ENCODE assay signal across 1 cellular context in the genomic region with DNA sequence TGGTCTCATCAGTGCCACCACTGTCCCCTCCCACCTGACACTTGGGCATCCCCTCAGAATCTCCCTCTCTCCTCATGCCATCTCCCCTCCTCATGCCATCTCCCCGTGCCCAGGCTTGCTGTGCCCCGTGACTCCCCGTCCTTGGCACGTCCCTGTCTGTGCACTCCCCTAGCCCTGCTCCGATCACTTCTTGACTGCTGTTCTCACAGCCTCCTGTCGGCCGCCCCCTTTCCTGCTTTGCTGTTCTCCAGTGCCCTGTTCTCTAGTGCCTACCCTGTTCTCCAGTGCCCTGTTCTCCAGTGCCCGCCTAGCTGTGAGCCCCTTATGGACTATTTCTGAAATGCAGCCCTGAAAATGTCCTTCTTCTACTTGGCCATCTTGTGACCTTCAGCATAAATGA.
TF ChIP-seq lines count a peak whose summit lies in the region.

No MANE protein-coding gene starts in this region.

TF ChIP-seq in WTC11, 78 proteins besides CTCF, POLR2A, EP300 and RAD21 (continued from another document):
- TF ChIP-seq KAT7 (CRISPR knock-in tag; IDR thresholded peaks at IDR 0.05; ENCODE audit: borderline replicate concordance) (no peak), ZNF281 (CRISPR knock-in tag; IDR thresholded peaks at IDR 0.05) (no peak), ETV6 (CRISPR knock-in tag; IDR thresholded peaks at IDR 0.05) (no peak), ZNF263 (CRISPR knock-in tag; IDR thresholded peaks at IDR 0.05; ENCODE audit: low read depth) (no peak), CBFB (CRISPR knock-in tag; IDR thresholded peaks at IDR 0.05; ENCODE audit: low read depth) (no peak), ZNF138 (CRISPR knock-in tag; conservative IDR thresholded peaks at IDR 0.05) (no peak), NR2C2 (CRISPR knock-in tag; IDR thresholded peaks at IDR 0.05) (no peak)
- TF ChIP-seq, protein P1, sequence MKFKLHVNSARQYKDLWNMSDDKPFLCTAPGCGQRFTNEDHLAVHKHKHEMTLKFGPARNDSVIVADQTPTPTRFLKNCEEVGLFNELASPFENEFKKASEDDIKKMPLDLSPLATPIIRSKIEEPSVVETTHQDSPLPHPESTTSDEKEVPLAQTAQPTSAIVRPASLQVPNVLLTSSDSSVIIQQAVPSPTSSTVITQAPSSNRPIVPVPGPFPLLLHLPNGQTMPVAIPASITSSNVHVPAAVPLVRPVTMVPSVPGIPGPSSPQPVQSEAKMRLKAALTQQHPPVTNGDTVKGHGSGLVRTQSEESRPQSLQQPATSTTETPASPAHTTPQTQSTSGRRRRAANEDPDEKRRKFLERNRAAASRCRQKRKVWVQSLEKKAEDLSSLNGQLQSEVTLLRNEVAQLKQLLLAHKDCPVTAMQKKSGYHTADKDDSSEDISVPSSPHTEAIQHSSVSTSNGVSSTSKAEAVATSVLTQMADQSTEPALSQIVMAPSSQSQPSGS (CRISPR knock-in tag; IDR thresholded peaks at IDR 0.05; ENCODE audit: borderline replicate concordance, low read depth): no peak
- TF ChIP-seq, protein P2, sequence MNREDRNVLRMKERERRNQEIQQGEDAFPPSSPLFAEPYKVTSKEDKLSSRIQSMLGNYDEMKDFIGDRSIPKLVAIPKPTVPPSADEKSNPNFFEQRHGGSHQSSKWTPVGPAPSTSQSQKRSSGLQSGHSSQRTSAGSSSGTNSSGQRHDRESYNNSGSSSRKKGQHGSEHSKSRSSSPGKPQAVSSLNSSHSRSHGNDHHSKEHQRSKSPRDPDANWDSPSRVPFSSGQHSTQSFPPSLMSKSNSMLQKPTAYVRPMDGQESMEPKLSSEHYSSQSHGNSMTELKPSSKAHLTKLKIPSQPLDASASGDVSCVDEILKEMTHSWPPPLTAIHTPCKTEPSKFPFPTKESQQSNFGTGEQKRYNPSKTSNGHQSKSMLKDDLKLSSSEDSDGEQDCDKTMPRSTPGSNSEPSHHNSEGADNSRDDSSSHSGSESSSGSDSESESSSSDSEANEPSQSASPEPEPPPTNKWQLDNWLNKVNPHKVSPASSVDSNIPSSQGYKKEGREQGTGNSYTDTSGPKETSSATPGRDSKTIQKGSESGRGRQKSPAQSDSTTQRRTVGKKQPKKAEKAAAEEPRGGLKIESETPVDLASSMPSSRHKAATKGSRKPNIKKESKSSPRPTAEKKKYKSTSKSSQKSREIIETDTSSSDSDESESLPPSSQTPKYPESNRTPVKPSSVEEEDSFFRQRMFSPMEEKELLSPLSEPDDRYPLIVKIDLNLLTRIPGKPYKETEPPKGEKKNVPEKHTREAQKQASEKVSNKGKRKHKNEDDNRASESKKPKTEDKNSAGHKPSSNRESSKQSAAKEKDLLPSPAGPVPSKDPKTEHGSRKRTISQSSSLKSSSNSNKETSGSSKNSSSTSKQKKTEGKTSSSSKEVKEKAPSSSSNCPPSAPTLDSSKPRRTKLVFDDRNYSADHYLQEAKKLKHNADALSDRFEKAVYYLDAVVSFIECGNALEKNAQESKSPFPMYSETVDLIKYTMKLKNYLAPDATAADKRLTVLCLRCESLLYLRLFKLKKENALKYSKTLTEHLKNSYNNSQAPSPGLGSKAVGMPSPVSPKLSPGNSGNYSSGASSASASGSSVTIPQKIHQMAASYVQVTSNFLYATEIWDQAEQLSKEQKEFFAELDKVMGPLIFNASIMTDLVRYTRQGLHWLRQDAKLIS (CRISPR knock-in tag; IDR thresholded peaks at IDR 0.05; ENCODE audit: borderline replicate concordance): no peak
- TF ChIP-seq, protein P3, sequence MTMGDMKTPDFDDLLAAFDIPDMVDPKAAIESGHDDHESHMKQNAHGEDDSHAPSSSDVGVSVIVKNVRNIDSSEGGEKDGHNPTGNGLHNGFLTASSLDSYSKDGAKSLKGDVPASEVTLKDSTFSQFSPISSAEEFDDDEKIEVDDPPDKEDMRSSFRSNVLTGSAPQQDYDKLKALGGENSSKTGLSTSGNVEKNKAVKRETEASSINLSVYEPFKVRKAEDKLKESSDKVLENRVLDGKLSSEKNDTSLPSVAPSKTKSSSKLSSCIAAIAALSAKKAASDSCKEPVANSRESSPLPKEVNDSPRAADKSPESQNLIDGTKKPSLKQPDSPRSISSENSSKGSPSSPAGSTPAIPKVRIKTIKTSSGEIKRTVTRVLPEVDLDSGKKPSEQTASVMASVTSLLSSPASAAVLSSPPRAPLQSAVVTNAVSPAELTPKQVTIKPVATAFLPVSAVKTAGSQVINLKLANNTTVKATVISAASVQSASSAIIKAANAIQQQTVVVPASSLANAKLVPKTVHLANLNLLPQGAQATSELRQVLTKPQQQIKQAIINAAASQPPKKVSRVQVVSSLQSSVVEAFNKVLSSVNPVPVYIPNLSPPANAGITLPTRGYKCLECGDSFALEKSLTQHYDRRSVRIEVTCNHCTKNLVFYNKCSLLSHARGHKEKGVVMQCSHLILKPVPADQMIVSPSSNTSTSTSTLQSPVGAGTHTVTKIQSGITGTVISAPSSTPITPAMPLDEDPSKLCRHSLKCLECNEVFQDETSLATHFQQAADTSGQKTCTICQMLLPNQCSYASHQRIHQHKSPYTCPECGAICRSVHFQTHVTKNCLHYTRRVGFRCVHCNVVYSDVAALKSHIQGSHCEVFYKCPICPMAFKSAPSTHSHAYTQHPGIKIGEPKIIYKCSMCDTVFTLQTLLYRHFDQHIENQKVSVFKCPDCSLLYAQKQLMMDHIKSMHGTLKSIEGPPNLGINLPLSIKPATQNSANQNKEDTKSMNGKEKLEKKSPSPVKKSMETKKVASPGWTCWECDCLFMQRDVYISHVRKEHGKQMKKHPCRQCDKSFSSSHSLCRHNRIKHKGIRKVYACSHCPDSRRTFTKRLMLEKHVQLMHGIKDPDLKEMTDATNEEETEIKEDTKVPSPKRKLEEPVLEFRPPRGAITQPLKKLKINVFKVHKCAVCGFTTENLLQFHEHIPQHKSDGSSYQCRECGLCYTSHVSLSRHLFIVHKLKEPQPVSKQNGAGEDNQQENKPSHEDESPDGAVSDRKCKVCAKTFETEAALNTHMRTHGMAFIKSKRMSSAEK (CRISPR knock-in tag; IDR thresholded peaks at IDR 0.05; ENCODE audit: borderline replicate concordance): no peak
- TF ChIP-seq, protein P4, sequence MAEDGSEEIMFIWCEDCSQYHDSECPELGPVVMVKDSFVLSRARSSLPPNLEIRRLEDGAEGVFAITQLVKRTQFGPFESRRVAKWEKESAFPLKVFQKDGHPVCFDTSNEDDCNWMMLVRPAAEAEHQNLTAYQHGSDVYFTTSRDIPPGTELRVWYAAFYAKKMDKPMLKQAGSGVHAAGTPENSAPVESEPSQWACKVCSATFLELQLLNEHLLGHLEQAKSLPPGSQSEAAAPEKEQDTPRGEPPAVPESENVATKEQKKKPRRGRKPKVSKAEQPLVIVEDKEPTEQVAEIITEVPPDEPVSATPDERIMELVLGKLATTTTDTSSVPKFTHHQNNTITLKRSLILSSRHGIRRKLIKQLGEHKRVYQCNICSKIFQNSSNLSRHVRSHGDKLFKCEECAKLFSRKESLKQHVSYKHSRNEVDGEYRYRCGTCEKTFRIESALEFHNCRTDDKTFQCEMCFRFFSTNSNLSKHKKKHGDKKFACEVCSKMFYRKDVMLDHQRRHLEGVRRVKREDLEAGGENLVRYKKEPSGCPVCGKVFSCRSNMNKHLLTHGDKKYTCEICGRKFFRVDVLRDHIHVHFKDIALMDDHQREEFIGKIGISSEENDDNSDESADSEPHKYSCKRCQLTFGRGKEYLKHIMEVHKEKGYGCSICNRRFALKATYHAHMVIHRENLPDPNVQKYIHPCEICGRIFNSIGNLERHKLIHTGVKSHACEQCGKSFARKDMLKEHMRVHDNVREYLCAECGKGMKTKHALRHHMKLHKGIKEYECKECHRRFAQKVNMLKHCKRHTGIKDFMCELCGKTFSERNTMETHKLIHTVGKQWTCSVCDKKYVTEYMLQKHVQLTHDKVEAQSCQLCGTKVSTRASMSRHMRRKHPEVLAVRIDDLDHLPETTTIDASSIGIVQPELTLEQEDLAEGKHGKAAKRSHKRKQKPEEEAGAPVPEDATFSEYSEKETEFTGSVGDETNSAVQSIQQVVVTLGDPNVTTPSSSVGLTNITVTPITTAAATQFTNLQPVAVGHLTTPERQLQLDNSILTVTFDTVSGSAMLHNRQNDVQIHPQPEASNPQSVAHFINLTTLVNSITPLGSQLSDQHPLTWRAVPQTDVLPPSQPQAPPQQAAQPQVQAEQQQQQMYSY (CRISPR knock-in tag; IDR thresholded peaks at IDR 0.05): no peak
